Comparison of ENCODE assay signal across 8 cellular contexts in genomic region chr7:155230169-155230593, GRCh38.
DNase-seq lines count a peak whose midpoint lies in the region; ATAC-seq and TF ChIP-seq lines count a peak whose summit lies in the region.

No MANE protein-coding gene starts in this region.

- H3K27me3 ChIP-seq in gastroesophageal sphincter (peaks cover 11% of the 10 kb centered on the region), trophoblast cell (ENCODE audit: insufficient read depth, low read length) (no peaks in the 10 kb centered on the region)

- H3K36me3 ChIP-seq in gastroesophageal sphincter (no peaks in the 10 kb centered on the region), trophoblast cell (ENCODE audit: control insufficient read depth in 1 of 2, insufficient read depth in 2 of 2, low read length in 2 of 2) (no peaks in the 10 kb centered on the region)

- H3K9ac ChIP-seq in trophoblast cell (ENCODE audit: low read length), result no peak overlapping the region

- no peak overlapping the region for H3K14ac ChIP-seq in trophoblast cell (ENCODE audit: low read length)

- no peak overlapping the region for H2BK120ac ChIP-seq in trophoblast cell (ENCODE audit: insufficient read depth, low read length, poor library complexity)

- ATAC-seq in gastroesophageal sphincter (peak; percentile 76), HG02870 (IDR thresholded peaks at IDR 0.05; ENCODE audit: unreplicated experiment) (no peak), HG02885 (IDR thresholded peaks at IDR 0.05; ENCODE audit: poor library complexity, unreplicated experiment) (no peak), HG03097 (IDR thresholded peaks at IDR 0.05; ENCODE audit: low FRiP score, unreplicated experiment) (no peak)

- no peak overlapping the region for H3K18ac ChIP-seq in trophoblast cell (ENCODE audit: low read length)

- no peak for TF ChIP-seq CTCF in gastroesophageal sphincter (IDR thresholded peaks at IDR 0.05)

- TF ChIP-seq EP300 in gastroesophageal sphincter (IDR thresholded peaks at IDR 0.05), result no peak

- H4K91ac ChIP-seq in trophoblast cell (ENCODE audit: low read depth, low read length), result no peak overlapping the region

- peaks cover 0 to 8% (median 0%) of the 10 kb centered on the region in 3 donors for H3K4me1 ChIP-seq in gastroesophageal sphincter
- H3K4me1 ChIP-seq in trophoblast cell (ENCODE audit: control insufficient read depth in 1 of 2, insufficient read depth in 2 of 2, low read length in 2 of 2), result peaks cover 23 to 25% of the 10 kb centered on the region in 2 experiments

- TF ChIP-seq POLR2A in gastroesophageal sphincter (IDR thresholded peaks at IDR 0.05), result no peak

- no peak overlapping the region for H3K4ac ChIP-seq in trophoblast cell (ENCODE audit: low read depth, low read length)

- peaks cover 4% of the 10 kb centered on the region for H3K79me1 ChIP-seq in trophoblast cell (ENCODE audit: low read length)

- H2BK5ac ChIP-seq in trophoblast cell (ENCODE audit: low read depth, low read length, poor library complexity), result no peak overlapping the region

- H2AK5ac ChIP-seq in trophoblast cell (ENCODE audit: low read length), result no peak overlapping the region

- no peak overlapping the region for H2BK12ac ChIP-seq in trophoblast cell (ENCODE audit: low read length)

- no peak overlapping the region for H2AFZ ChIP-seq in trophoblast cell (ENCODE audit: insufficient read depth, low read length, poor library complexity)

- DNase-seq in ELF-1 (ENCODE audit: low read depth, low spot score) (peak; percentile 52), SK-MEL-5 (ENCODE audit: low read depth, low spot score) (peak; percentile 96), trophoblast cell (peak; percentile 93 to 94), DMS53 (lab: John Stamatoyannopoulos, UW) (no peak)

- in situ Hi-C loops in SK-MEL-5 (cut with HindIII; ENCODE audit: low pct_unique_long_range_greater_than_20kb, low sequenced_read_pairs), result no loop called here

- no peak overlapping the region for H3K4me3 ChIP-seq in gastroesophageal sphincter
- H3K4me3 ChIP-seq in trophoblast cell (ENCODE audit: low read depth, low read length), result no peak overlapping the region

- 70 to 71% methylated on average over 2 to 9 of the region's 11 CpGs for WGBS in gastroesophageal sphincter (ENCODE audit: low coverage in 1 of 2), 2 donors
- no CpG with 5 or more reads among the region's 11 CpGs for WGBS in trophoblast cell (ENCODE audit: extremely low coverage, insufficient coverage, insufficient read length)

- H4K12ac ChIP-seq in trophoblast cell (ENCODE audit: low read depth, low read length), result no peak overlapping the region

- H3K4me2 ChIP-seq in trophoblast cell (ENCODE audit: low read length), result no peak overlapping the region

- no peak overlapping the region for H3K23ac ChIP-seq in trophoblast cell (ENCODE audit: low read length)

- H3K9me3 ChIP-seq in gastroesophageal sphincter (no peaks in the 10 kb centered on the region), trophoblast cell (ENCODE audit: insufficient read depth, low read depth, low read length) (peaks cover 4% of the 10 kb centered on the region)

- H3K79me2 ChIP-seq in trophoblast cell (ENCODE audit: control insufficient read depth, insufficient read depth, low read length, poor library complexity), result no peaks in the 10 kb centered on the region

- no peak overlapping the region for H4K8ac ChIP-seq in trophoblast cell (ENCODE audit: low read depth, low read length)

- H3K27ac ChIP-seq in gastroesophageal sphincter, result no peak overlapping the region
- H3K27ac ChIP-seq in trophoblast cell (ENCODE audit: low read depth, low read length), result no peak overlapping the region
